In the genomic region with DNA sequence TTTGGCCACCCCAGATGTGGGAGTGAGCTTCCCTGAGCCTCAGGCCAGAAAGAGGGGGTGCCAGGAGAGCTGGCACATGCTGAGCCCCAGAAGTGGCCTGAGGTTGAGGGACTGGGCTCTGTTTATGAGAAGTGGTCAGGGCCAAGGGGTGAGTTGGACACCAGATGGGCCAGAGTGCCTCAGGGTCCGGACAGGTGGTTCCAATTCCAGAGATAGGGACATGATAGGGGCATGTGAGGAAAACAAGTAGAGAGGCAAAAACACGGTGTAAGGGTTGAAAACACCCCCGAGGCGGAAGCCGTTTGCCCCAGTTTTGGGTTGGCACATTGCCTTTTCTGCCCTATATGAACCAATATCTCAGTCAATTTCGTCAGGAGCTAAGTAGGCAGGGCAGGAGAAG, we compare ENCODE assay signal across 7 cellular contexts.
"Had no signal": no experiment of that assay in that cellular context is flagged by ENCODE, and none has a peak within 500 bp of the region (broad histone marks: within the 10 kb centered on the region; RNA-seq: fewer than 3 reads in every experiment).

No MANE protein-coding gene starts in this region.

- H3K4me3 Mint-ChIP-seq: H9, IgD-negative memory B cell had no signal

- H3K36me3 Mint-ChIP-seq: IgD-negative memory B cell had no signal

- ATAC-seq: HepG2 had no signal

- H3K4me1 Mint-ChIP-seq: IgD-negative memory B cell had no signal

- H3K27ac Mint-ChIP-seq: H9, IgD-negative memory B cell had no signal

- H3K27ac ChIP-seq: HL-60 had no signal

- DNase-seq: GOT3, H9, HCEC 1CT, KBM-7 had no signal

- H3K9me3 Mint-ChIP-seq: H9, IgD-negative memory B cell had no signal
